In genomic region chr16:11435576-11435975, GRCh38 we compare ENCODE assay signal across 22 cellular contexts.
A peak's percentile ranks its signal among the peaks of the same experiment; 100 is the strongest.
DNase-seq lines count a peak whose midpoint lies in the region; ATAC-seq, FAIRE-seq and TF ChIP-seq lines count a peak whose summit lies in the region.
"Had no signal": no experiment of that assay in that cellular context is flagged by ENCODE, and none has a peak within 500 bp of the region (broad histone marks: within the 10 kb centered on the region; RNA-seq: fewer than 3 reads in every experiment).

No MANE protein-coding gene starts in this region.

- TF ChIP-seq POLR2A in K562 (conservative IDR thresholded peaks at IDR 0.05) (no peak), sigmoid colon (IDR thresholded peaks at IDR 0.05) (no peak), vagina (IDR thresholded peaks at IDR 0.05) (no peak)

- H2BK120ac ChIP-seq in neuronal stem cell (ENCODE audit: low read depth, low read length) = no peak overlapping the region

- H3K79me2 ChIP-seq in K562 (ENCODE audit: control insufficient read depth, insufficient read depth, low read length) = no peaks in the 10 kb centered on the region

- H3K9ac ChIP-seq in K562 (ENCODE audit: insufficient read depth in 1 of 2, low read depth in 2 of 2, low read length in 2 of 2) (no peak overlapping the region), neuronal stem cell (ENCODE audit: low read depth, low read length, poor library complexity) (peak overlapping the region; percentile 47)
- H3K9ac ChIP-seq: BLaER1 treated with 17β-estradiol and CSF1 and Interleukin-3, amounts not matched to agents 10 nM and 100 nM had no signal

- no peak overlapping the region for H3K4me3 ChIP-seq in K562
- H3K4me3 ChIP-seq in neuronal stem cell (ENCODE audit: low read length in 2 of 2) = no peak overlapping the region
- no peak overlapping the region for H3K4me3 ChIP-seq in sigmoid colon
- no peak overlapping the region for H3K4me3 ChIP-seq in vagina
- H3K4me3 ChIP-seq: A549; BLaER1 treated with 17β-estradiol and CSF1 and Interleukin-3, amounts not matched to agents 10 nM and 100 nM had no signal

- CTCF ChIA-PET in K562 (lab: Yijun Ruan, JAX; ENCODE audit: low intra/inter-chr PET ratio) = no interaction called here

- H2AFZ ChIP-seq in K562 (ENCODE audit: low read depth, low read length) (no peak overlapping the region), neuronal stem cell (ENCODE audit: low read length) (no peak overlapping the region)

- TF ChIP-seq EP300 in K562 (IDR thresholded peaks at IDR 0.05; ENCODE audit: low read length) (no peak), sigmoid colon (IDR thresholded peaks at IDR 0.05) (no peak)

- intact Hi-C loops in K562 (cut with micrococcal nuclease) (no loop called here), sigmoid colon (cut with DNase I) (no loop called here), vagina (cut with DNase I) (no loop called here)

- H3K4me2 ChIP-seq in K562 (ENCODE audit: insufficient read depth, low read length) (no peak overlapping the region), neuronal stem cell (ENCODE audit: insufficient read depth, low read length, poor library complexity, severe bottlenecking) (no peak overlapping the region)
- H3K4me2 ChIP-seq: A549; BLaER1 treated with 17β-estradiol and CSF1 and Interleukin-3, amounts not matched to agents 10 nM and 100 nM had no signal

- peak overlapping the region; percentile 48 for H3K27ac Mint-ChIP-seq in activated naive CD8-positive, alpha-beta T cell treated with anti-CD3 and anti-CD28 coated beads for 36 hours
- no peak overlapping the region for H3K27ac Mint-ChIP-seq in activated naive CD8-positive, alpha-beta T cell treated with anti-CD3 and anti-CD28 coated beads, Interleukin-2, amount 50 U/mL, for 24 hours
- H3K27ac Mint-ChIP-seq: B cell; CD4-positive, alpha-beta T cell; CD8-positive, alpha-beta T cell had no signal

- no peak overlapping the region for H3K4me3 Mint-ChIP-seq in activated naive CD8-positive, alpha-beta T cell treated with anti-CD3 and anti-CD28 coated beads for 36 hours
- H3K4me3 Mint-ChIP-seq in activated naive CD8-positive, alpha-beta T cell treated with anti-CD3 and anti-CD28 coated beads, Interleukin-2, amount 50 U/mL, for 24 hours = no peak overlapping the region
- H3K4me3 Mint-ChIP-seq: B cell; CD4-positive, alpha-beta T cell; CD8-positive, alpha-beta T cell had no signal

- H3K4me1 ChIP-seq in K562 (replicated peaks in 1 of 2; ENCODE audit: control insufficient read depth in 2 of 2, insufficient read depth in 2 of 2, low read length in 2 of 2) (peaks cover 0 to 3% of the 10 kb centered on the region in 2 experiments; a peak in 1 of 5 replicates), neuronal stem cell (ENCODE audit: control insufficient read depth in 2 of 2, insufficient read depth in 1 of 2, low read depth in 1 of 2, low read length in 2 of 2) (no peaks in the 10 kb centered on the region), sigmoid colon (no peaks in the 10 kb centered on the region), vagina (no peaks in the 10 kb centered on the region)
- H3K4me1 ChIP-seq: A549, Caco-2 had no signal

- H4K20me1 ChIP-seq in K562 (replicated peaks; ENCODE audit: control insufficient read depth, insufficient read depth, low read length) = no peaks in the 10 kb centered on the region
- H4K20me1 ChIP-seq: BLaER1 treated with 17β-estradiol and CSF1 and Interleukin-3, amounts not matched to agents 10 nM and 100 nM had no signal

- no peak overlapping the region for H2BK15ac ChIP-seq in neuronal stem cell (ENCODE audit: low read length)

- POLR2A ChIA-PET in K562 (lab: Yijun Ruan, JAX) = interaction anchor here (0.6 kb wide), 1 partner anchor 14 kb away, joined by 3 read pairs; no protein-coding TSS in a partner anchor

- in situ Hi-C loops in K562 (cut with MboI) = no loop called here

- H3K27ac ChIP-seq in K562 (ENCODE audit: extremely low read depth, low read depth, low read length) (no peak overlapping the region), neuronal stem cell (replicated peaks; ENCODE audit: low read length) (no peak overlapping the region), sigmoid colon (no peak overlapping the region), vagina (no peak overlapping the region)
- H3K27ac ChIP-seq: 22Rv1; A549; BLaER1 treated with 17β-estradiol and CSF1 and Interleukin-3, amounts not matched to agents 10 nM and 100 nM; C4-2B had no signal

- no peaks in the 10 kb centered on the region for H3K4me1 Mint-ChIP-seq in activated naive CD8-positive, alpha-beta T cell treated with anti-CD3 and anti-CD28 coated beads for 36 hours
- H3K4me1 Mint-ChIP-seq in activated naive CD8-positive, alpha-beta T cell treated with anti-CD3 and anti-CD28 coated beads, Interleukin-2, amount 50 U/mL, for 24 hours = no peaks in the 10 kb centered on the region
- H3K4me1 Mint-ChIP-seq: B cell had no signal

- TF ChIP-seq RAD21 in K562 (CRISPR knock-in tag; conservative IDR thresholded peaks at IDR 0.05 in 1 of 2, IDR thresholded peaks at IDR 0.05 in 1 of 2) = no peak

- DNase-seq in activated naive CD8-positive, alpha-beta T cell treated with anti-CD3 and anti-CD28 coated beads for 36 hours = no peak
- DNase-seq in activated naive CD8-positive, alpha-beta T cell treated with anti-CD3 and anti-CD28 coated beads, Interleukin-2, amount 50 U/mL, for 24 hours = no peak
- DNase-seq in K562 (ENCODE audit: extremely low read depth in 1 of 4, low spot score in 3 of 4) (no peak), neuronal stem cell (ENCODE audit: low spot score) (no peak), sigmoid colon (no peak), vagina (ENCODE audit: extremely low spot score in 2 of 2) (no peak)
- DNase-seq: AML-193; Caco-2; Calu3; CD4-positive, alpha-beta T cell; CD8-positive, alpha-beta T cell; DMS79 treated with DMSO at 0.1 percent for 48 hours; GF-D8 had no signal

- peak overlapping the region; percentile 55 for H2BK5ac ChIP-seq in neuronal stem cell (ENCODE audit: low read length)

- no TSS peak for BruUV-seq in K562 (replicated peaks; lab: Mats Ljungman, UMichigan)

- H3K36me3 Mint-ChIP-seq in activated naive CD8-positive, alpha-beta T cell treated with anti-CD3 and anti-CD28 coated beads for 36 hours = peaks cover 4% of the 10 kb centered on the region
- no peaks in the 10 kb centered on the region for H3K36me3 Mint-ChIP-seq in activated naive CD8-positive, alpha-beta T cell treated with anti-CD3 and anti-CD28 coated beads, Interleukin-2, amount 50 U/mL, for 24 hours (ENCODE audit: low read depth)

- H3K9me3 Mint-ChIP-seq in activated naive CD8-positive, alpha-beta T cell treated with anti-CD3 and anti-CD28 coated beads for 36 hours = peaks cover 5% of the 10 kb centered on the region
- H3K9me3 Mint-ChIP-seq in activated naive CD8-positive, alpha-beta T cell treated with anti-CD3 and anti-CD28 coated beads, Interleukin-2, amount 50 U/mL, for 24 hours = no peaks in the 10 kb centered on the region

- peak overlapping the region; percentile 24 for H2AK5ac ChIP-seq in neuronal stem cell (ENCODE audit: low read depth, low read length)

- H3K18ac ChIP-seq in neuronal stem cell (ENCODE audit: low read length) = peak overlapping the region; percentile 85

- 4% methylated on average over 11 of the region's 11 CpGs for WGBS in K562 (ENCODE audit: insufficient coverage, low coverage, missing lambda C conversion rate)
- WGBS in neuronal stem cell (ENCODE audit: extremely low coverage in 2 of 2, insufficient read length in 2 of 2, insufficient replicate concordance in 1 of 2), 2 donors = no CpG with 5 or more reads among the region's 11 CpGs
- WGBS in sigmoid colon, 2 donors = 87 to 88% methylated on average over 11 of the region's 11 CpGs

- H3K4ac ChIP-seq in neuronal stem cell (ENCODE audit: low read length) = no peak overlapping the region

- H3K9me3 ChIP-seq in K562 (replicated peaks; ENCODE audit: control insufficient read depth, insufficient read depth, low read depth, low read length) (no peaks in the 10 kb centered on the region), neuronal stem cell (replicated peaks in 1 of 2; ENCODE audit: control insufficient read depth in 2 of 2, insufficient read depth in 1 of 2, low read depth in 1 of 2, low read length in 2 of 2) (peaks cover 4 to 11% of the 10 kb centered on the region in 2 donors), sigmoid colon (peaks cover 0 to 10% (median 4%) of the 10 kb centered on the region in 4 donors), vagina (peaks cover 5% of the 10 kb centered on the region)

- H3K23ac ChIP-seq in neuronal stem cell (ENCODE audit: low read depth, low read length, poor library complexity) = no peak overlapping the region

- no peak for TF ChIP-seq CTCF in K562 (IDR thresholded peaks at IDR 0.05 in 2 of 3, conservative IDR thresholded peaks at IDR 0.05 in 1 of 3; ENCODE audit: insufficient read depth in 2 of 3, low read depth in 1 of 3, low read length in 3 of 3)
- no peak for TF ChIP-seq CTCF in sigmoid colon (IDR thresholded peaks at IDR 0.05)
- no peak for TF ChIP-seq CTCF in vagina (IDR thresholded peaks at IDR 0.05)

- H4K91ac ChIP-seq in neuronal stem cell (ENCODE audit: low read depth, low read length, poor library complexity) = no peak overlapping the region

- H4K8ac ChIP-seq in neuronal stem cell (ENCODE audit: low read depth, low read length) = no peak overlapping the region

- no peaks in the 10 kb centered on the region for H3K27me3 Mint-ChIP-seq in activated naive CD8-positive, alpha-beta T cell treated with anti-CD3 and anti-CD28 coated beads for 36 hours
- peaks cover 2% of the 10 kb centered on the region for H3K27me3 Mint-ChIP-seq in activated naive CD8-positive, alpha-beta T cell treated with anti-CD3 and anti-CD28 coated beads, Interleukin-2, amount 50 U/mL, for 24 hours
- H3K27me3 Mint-ChIP-seq: CD4-positive, alpha-beta T cell had no signal

- H3K36me3 ChIP-seq in K562 (ENCODE audit: control insufficient read depth, insufficient read depth, low read length) (no peaks in the 10 kb centered on the region), neuronal stem cell (replicated peaks in 1 of 2; ENCODE audit: control insufficient read depth in 2 of 2, insufficient read depth in 2 of 2, low read length in 2 of 2) (no peaks in the 10 kb centered on the region), sigmoid colon (no peaks in the 10 kb centered on the region), vagina (no peaks in the 10 kb centered on the region)

- no peak for FAIRE-seq in K562 (lab: Jason Lieb, UNC)
- FAIRE-seq: A549, D721Med, G401.6, GM12891, GM19239 had no signal

- H2BK12ac ChIP-seq in neuronal stem cell (ENCODE audit: low read length) = no peak overlapping the region

- no peaks in the 10 kb centered on the region for H3K9me1 ChIP-seq in K562 (ENCODE audit: control insufficient read depth, insufficient read depth, low read length)

- H3K79me1 ChIP-seq in neuronal stem cell (ENCODE audit: low read depth, low read length) = no peaks in the 10 kb centered on the region

- H3K14ac ChIP-seq in neuronal stem cell (ENCODE audit: low read length) = peak overlapping the region; percentile 57

- peaks cover 4 to 34% of the 10 kb centered on the region in 2 experiments; a peak in 4 of 5 replicates for H3K27me3 ChIP-seq in K562 (ENCODE audit: control insufficient read depth in 2 of 2, insufficient read depth in 2 of 2, low read length in 2 of 2)
- peaks cover 0 to 6% (median 0%) of the 10 kb centered on the region in 3 experiments for H3K27me3 ChIP-seq in neuronal stem cell (ENCODE audit: control insufficient read depth in 3 of 3, insufficient read depth in 3 of 3, low read depth in 1 of 3, low read length in 3 of 3)
- no peaks in the 10 kb centered on the region for H3K27me3 ChIP-seq in sigmoid colon
- H3K27me3 ChIP-seq in vagina = no peaks in the 10 kb centered on the region
- H3K27me3 ChIP-seq: BLaER1 treated with 17β-estradiol and CSF1 and Interleukin-3, amounts not matched to agents 10 nM and 100 nM had no signal

- no peak for ATAC-seq in activated naive CD8-positive, alpha-beta T cell treated with anti-CD3 and anti-CD28 coated beads, Interleukin-2, amount 50 U/mL, for 24 hours
- ATAC-seq in K562 = no peak
- ATAC-seq: A549; CD8-positive, alpha-beta T cell had no signal
